Comparison of ENCODE assay signal across 2 cellular contexts in genomic region chr11:123696183-123696582, GRCh38.
TF ChIP-seq lines count a peak whose summit lies in the region.

No MANE protein-coding gene starts in this region.

TF ChIP-seq in IMR-90, 13 proteins besides CTCF, POLR2A, EP300 and RAD21:
- TF ChIP-seq SMC3 (IDR thresholded peaks at IDR 0.05; ENCODE audit: low read depth, low read length): no peak
- no peak for TF ChIP-seq NFE2L2 (IDR thresholded peaks at IDR 0.05; ENCODE audit: low read depth, low read length)
- no peak for TF ChIP-seq CHD1 (IDR thresholded peaks at IDR 0.05; ENCODE audit: low read depth, low read length)
- TF ChIP-seq MAFK (IDR thresholded peaks at IDR 0.05; ENCODE audit: low read depth, low read length): no peak
- TF ChIP-seq ELK1 (IDR thresholded peaks at IDR 0.05; ENCODE audit: borderline replicate concordance, low read depth, low read length): no peak
- TF ChIP-seq MAZ (IDR thresholded peaks at IDR 0.05; ENCODE audit: borderline replicate concordance, low read depth, low read length): no peak
- no peak for TF ChIP-seq USF2 (IDR thresholded peaks at IDR 0.05; ENCODE audit: low read depth, low read length)
- TF ChIP-seq RFX5 (IDR thresholded peaks at IDR 0.05; ENCODE audit: low read depth, low read length): no peak
- no peak for TF ChIP-seq FOS (IDR thresholded peaks at IDR 0.05; ENCODE audit: low read depth, low read length)
- no peak for TF ChIP-seq CEBPB (IDR thresholded peaks at IDR 0.05; ENCODE audit: low read depth, low read length)
- no peak for TF ChIP-seq BHLHE40 (IDR thresholded peaks at IDR 0.05; ENCODE audit: low read depth, low read length)
- no peak for TF ChIP-seq MXI1 (IDR thresholded peaks at IDR 0.05; ENCODE audit: borderline replicate concordance, low read depth, low read length)
- no peak for TF ChIP-seq RCOR1 (IDR thresholded peaks at IDR 0.05; ENCODE audit: insufficient replicate concordance, low read length)

TF ChIP-seq in H1, 55 proteins besides CTCF, POLR2A, EP300 and RAD21:
- TF ChIP-seq CHD1 (IDR thresholded peaks at IDR 0.05; ENCODE audit: low read depth, low read length): no peak
- TF ChIP-seq TEAD4 (IDR thresholded peaks at IDR 0.05; ENCODE audit: low read depth, low read length): peak; percentile 71; the same call in 1 of the 2 replicates
- TF ChIP-seq JUND (IDR thresholded peaks at IDR 0.05; ENCODE audit: low read length): 0 out of 2 replicates have a peak, but pooled peaks have one; percentile 41
